13 cellular contexts compared by ENCODE assay signal in genomic region chr2:217851191-217852020, GRCh38.
DNase-seq lines count a peak whose midpoint lies in the region; ATAC-seq, FAIRE-seq and TF ChIP-seq lines count a peak whose summit lies in the region.
"Had no signal": no experiment of that assay in that cellular context is flagged by ENCODE, and none has a peak within 500 bp of the region (broad histone marks: within the 10 kb centered on the region; RNA-seq: fewer than 3 reads in every experiment).

No MANE protein-coding gene starts in this region.

- TF ChIP-seq CTCF in mesothelial cell of epicardium (IDR thresholded peaks at IDR 0.05; ENCODE audit: unreplicated experiment) = no peak

- H3K27ac Mint-ChIP-seq in dendritic cell treated with granulocyte-macrophage colony-stimulating factor and Interleukin-4, amounts not matched to agents 40 ng/mL and 50 ng/mL, for 4 days = peak overlapping the region; percentile 88
- H3K27ac Mint-ChIP-seq in mesothelial cell of epicardium = peak overlapping the region; percentile 20
- H3K27ac Mint-ChIP-seq: activated B cell treated with CpG ODN at 0.5 μM for 24 hours had no signal

- H3K9me3 Mint-ChIP-seq in dendritic cell treated with granulocyte-macrophage colony-stimulating factor and Interleukin-4, amounts not matched to agents 40 ng/mL and 50 ng/mL, for 4 days = no peaks in the 10 kb centered on the region
- no peaks in the 10 kb centered on the region for H3K9me3 Mint-ChIP-seq in mesothelial cell of epicardium
- H3K9me3 Mint-ChIP-seq: activated B cell treated with CpG ODN at 0.5 μM for 24 hours had no signal

- intact Hi-C loops in dendritic cell treated with granulocyte-macrophage colony-stimulating factor and Interleukin-4, amounts not matched to agents 40 ng/mL and 50 ng/mL, for 4 days (cut with micrococcal nuclease) = no loop called here

- H3K36me3 Mint-ChIP-seq in dendritic cell treated with granulocyte-macrophage colony-stimulating factor and Interleukin-4, amounts not matched to agents 40 ng/mL and 50 ng/mL, for 4 days (ENCODE audit: low read depth) = peaks cover 54% of the 10 kb centered on the region
- peaks cover 30% of the 10 kb centered on the region for H3K36me3 Mint-ChIP-seq in mesothelial cell of epicardium

- peak overlapping the region; percentile 40 for H3K4me3 Mint-ChIP-seq in dendritic cell treated with granulocyte-macrophage colony-stimulating factor and Interleukin-4, amounts not matched to agents 40 ng/mL and 50 ng/mL, for 4 days
- H3K4me3 Mint-ChIP-seq in mesothelial cell of epicardium = no peak overlapping the region
- H3K4me3 Mint-ChIP-seq: activated B cell treated with CpG ODN at 0.5 μM for 24 hours had no signal

- peaks cover 60% of the 10 kb centered on the region for H3K27me3 Mint-ChIP-seq in dendritic cell treated with granulocyte-macrophage colony-stimulating factor and Interleukin-4, amounts not matched to agents 40 ng/mL and 50 ng/mL, for 4 days
- H3K27me3 Mint-ChIP-seq in mesothelial cell of epicardium (ENCODE audit: low read depth) = no peaks in the 10 kb centered on the region

- H3K4me1 Mint-ChIP-seq in dendritic cell treated with granulocyte-macrophage colony-stimulating factor and Interleukin-4, amounts not matched to agents 40 ng/mL and 50 ng/mL, for 4 days (ENCODE audit: low read depth) = peaks cover 78% of the 10 kb centered on the region
- peaks cover 27% of the 10 kb centered on the region for H3K4me1 Mint-ChIP-seq in mesothelial cell of epicardium
- H3K4me1 Mint-ChIP-seq: activated B cell treated with CpG ODN at 0.5 μM for 24 hours had no signal

- ATAC-seq in HG03139 (IDR thresholded peaks at IDR 0.05; ENCODE audit: unreplicated experiment) (no peak), GM18517 (IDR thresholded peaks at IDR 0.05; ENCODE audit: unreplicated experiment) (no peak)
- ATAC-seq: body of pancreas, left colon had no signal

- peak; percentile 59 for DNase-seq in SIG-M5 treated with dmso at 0.1 percent for 504 hours (lab: John Stamatoyannopoulos, UW; ENCODE audit: unreplicated experiment)
- no peak for DNase-seq in SIG-M5 (lab: John Stamatoyannopoulos, UW)
- no peak for DNase-seq in mesothelial cell of epicardium (ENCODE audit: low spot score in 2 of 2, unreplicated experiment in 2 of 2)
- peak; percentile 31 for DNase-seq in urothelium cell line (ENCODE audit: low spot score)
- no peak for DNase-seq in D341Med (ENCODE audit: low spot score)
- DNase-seq: activated B cell treated with CpG ODN at 0.5 μM for 24 hours; left colon; NCI-H524 treated with DMSO at 0.1 percent for 48 hours; stimulated activated CD4-positive, alpha-beta T cell treated with anti-CD3 and anti-CD28 coated beads, Interleukin-4, amount 100 ng/mL, for 4 hours had no signal

- no peak for FAIRE-seq in urothelium cell line (lab: Jason Lieb, UNC)

Comparison
In these comparisons a context has a peak if more than half of its experiments do, and no peak if none do; other contexts are left out.
1. DNase-seq: peak in SIG-M5 treated with dmso at 0.1 percent for 504 hours (single experiment) and urothelium cell line (single experiment); none in SIG-M5 (single experiment), mesothelial cell of epicardium (0 of 2) and D341Med (single experiment).